Comparison of ENCODE assay signal across 18 cellular contexts in genomic region chr9:92736816-92737606, GRCh38. TPM values are rescaled to one million over a fixed set of nuclear protein-coding genes. Genes with fewer than 3 reads are reported as not detected.
DNase-seq lines count a peak whose midpoint lies in the region; ATAC-seq and TF ChIP-seq lines count a peak whose summit lies in the region.
"Had no signal": no experiment of that assay in that cellular context is flagged by ENCODE, and none has a peak within 500 bp of the region (broad histone marks: within the 10 kb centered on the region; RNA-seq: fewer than 3 reads in every experiment).

No MANE protein-coding gene starts in this region.

- no peak for TF ChIP-seq CTCF in osteoblast (IDR thresholded peaks at IDR 0.05; ENCODE audit: extremely low read depth, low read depth, low read length)

- H3K4me3 ChIP-seq in osteoblast (ENCODE audit: insufficient read depth, low read length) = no peak overlapping the region
- H3K4me3 ChIP-seq: BLaER1, PC-9, stomach had no signal

- H3K9me3 ChIP-seq in osteoblast (ENCODE audit: low read depth, low read length) = no peaks in the 10 kb centered on the region
- H3K9me3 ChIP-seq: stomach had no signal

- no peaks in the 10 kb centered on the region for H3K27me3 ChIP-seq in osteoblast (ENCODE audit: insufficient read depth, low read length)
- H3K27me3 ChIP-seq: BLaER1, stomach had no signal

- H2AFZ ChIP-seq in osteoblast (ENCODE audit: low read length) = no peak overlapping the region
- H2AFZ ChIP-seq: PC-9 had no signal

- no peak overlapping the region for H3K4me2 ChIP-seq in osteoblast (ENCODE audit: insufficient read depth, low read length)
- H3K4me2 ChIP-seq: PC-9 had no signal

- intact Hi-C loops in posterior vena cava (cut with DNase I) = no loop called here

- no peak for ATAC-seq in GM21390 (IDR thresholded peaks at IDR 0.05; ENCODE audit: unreplicated experiment)
- ATAC-seq in GM18861 (IDR thresholded peaks at IDR 0.05; ENCODE audit: unreplicated experiment) = no peak
- no peak for ATAC-seq in HG02981 (IDR thresholded peaks at IDR 0.05; ENCODE audit: unreplicated experiment)

- H4K20me1 ChIP-seq in osteoblast (ENCODE audit: insufficient read depth, low read length) = peaks cover 47% of the 10 kb centered on the region

- peaks cover 89% of the 10 kb centered on the region for H3K79me2 ChIP-seq in osteoblast (ENCODE audit: insufficient read depth, low read length)

- H3K27ac ChIP-seq in cingulate gyrus (ENCODE audit: low read depth, low read length) = peak overlapping the region; percentile 3
- H3K27ac ChIP-seq in osteoblast (ENCODE audit: low read depth, low read length) = peak overlapping the region; percentile 28
- H3K27ac ChIP-seq: BLaER1, PC-9 had no signal

- no peaks in the 10 kb centered on the region for H3K36me3 ChIP-seq in osteoblast (ENCODE audit: insufficient read depth, low read length)
- H3K36me3 ChIP-seq: stomach had no signal

- H3K4me1 ChIP-seq in osteoblast (ENCODE audit: insufficient read depth, low read length) = peaks cover 22% of the 10 kb centered on the region

- DNase-seq in COLO829 (ENCODE audit: low spot score) (peak; percentile 53), NCI-H226 (peak; percentile 80), osteoblast (ENCODE audit: insufficient read length, low spot score, missing footprints) (peak; percentile 86), posterior vena cava (ENCODE audit: low spot score) (no peak)
- DNase-seq: activated CD4-positive, alpha-beta T cell treated with anti-CD3 and anti-CD28 coated beads, Interleukin-2, amount 10 ng/mL, durations not matched to agents 24 days and 14 days; activated gamma-delta T cell; cortex of kidney; midbrain; NCI-H1092 treated with DMSO at 0.1 percent for 48 hours; NCI-H446; PC-9; stomach; T-helper 1 cell had no signal

RNA-seq across cellular contexts. Expression of gene BICD2, which starts 27.6 kb away (rescaled TPM):
- total RNA-seq in osteoblast (31.8 and 33.3 TPM in 2 replicates), posterior vena cava (10 to 100 TPM; 27.4 to 40.2 TPM)
